14 cellular contexts compared by ENCODE assay signal in the genomic region with DNA sequence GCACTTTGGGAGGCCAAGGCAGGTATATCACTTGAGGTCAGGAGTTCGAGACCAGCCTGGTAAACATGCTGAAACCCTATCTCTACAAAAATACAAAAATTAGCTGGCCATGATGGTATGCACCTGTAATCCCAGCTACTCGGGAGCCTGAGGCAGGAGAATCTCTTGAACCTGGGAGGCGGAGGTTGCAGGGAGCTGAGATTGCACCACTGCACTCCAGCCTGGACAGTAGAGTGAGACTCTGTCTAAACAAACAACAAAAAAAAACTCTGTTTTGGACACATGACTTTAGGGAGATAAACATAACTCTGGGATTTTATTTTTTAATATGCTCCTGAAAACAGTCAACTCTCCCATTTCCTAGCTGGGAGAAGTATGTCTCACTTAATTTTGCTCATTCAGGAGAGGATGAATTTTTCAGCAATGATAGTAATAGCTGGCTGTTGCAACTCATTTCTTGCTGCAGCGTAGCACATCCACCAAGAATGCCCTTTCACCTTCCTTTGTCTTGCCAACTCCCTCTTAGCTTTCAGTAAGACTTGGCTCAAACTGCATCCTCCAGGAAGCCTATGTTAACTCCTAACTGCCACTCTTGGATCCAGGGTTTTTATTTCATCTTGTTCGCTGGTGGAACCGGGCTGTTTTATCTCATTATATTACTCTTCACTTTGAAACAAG. TPM values are rescaled to one million over a fixed set of nuclear protein-coding genes. Genes with fewer than 3 reads are reported as not detected.
DNase-seq lines count a peak whose midpoint lies in the region; ATAC-seq, FAIRE-seq and TF ChIP-seq lines count a peak whose summit lies in the region.
"Had no signal": no experiment of that assay in that cellular context is flagged by ENCODE, and none has a peak within 500 bp of the region (broad histone marks: within the 10 kb centered on the region; RNA-seq: fewer than 3 reads in every experiment).

No MANE protein-coding gene starts in this region.

- H3K4me1 ChIP-seq in A549, result peaks cover 73% of the 10 kb centered on the region

- no peak for TF ChIP-seq EP300 in A549 (IDR thresholded peaks at IDR 0.05)

- FAIRE-seq in A549 (lab: Jason Lieb, UNC), result no peak
- FAIRE-seq: bronchial epithelial cell, frontal cortex had no signal

- peaks cover 82% of the 10 kb centered on the region for H3K4me1 Mint-ChIP-seq in activated CD8-positive, alpha-beta T cell treated with anti-CD3 and anti-CD28 coated beads for 36 hours (ENCODE audit: low read depth)

- 87% methylated on average over 6 of the region's 6 CpGs for WGBS in A549 (ENCODE audit: missing lambda C conversion rate)

- TF ChIP-seq CTCF in A549 (IDR thresholded peaks at IDR 0.05), result no peak
- TF ChIP-seq CTCF in activated CD8-positive, alpha-beta T cell treated with anti-CD3 and anti-CD28 coated beads for 36 hours (IDR thresholded peaks at IDR 0.05), result no peak

- peaks cover 56% of the 10 kb centered on the region for H3K36me3 Mint-ChIP-seq in activated CD8-positive, alpha-beta T cell treated with anti-CD3 and anti-CD28 coated beads for 36 hours (ENCODE audit: low read depth)

- intact Hi-C loops in activated CD8-positive, alpha-beta T cell treated with anti-CD3 and anti-CD28 coated beads for 36 hours (cut with micrococcal nuclease), result no loop called here

- POLR2A ChIA-PET in A549 (lab: Yijun Ruan, JAX), result no interaction called here
- POLR2A ChIA-PET in activated CD8-positive, alpha-beta T cell treated with anti-CD3 and anti-CD28 coated beads for 36 hours (lab: Charles Lee), result interaction anchor here (0.8 to 1.5 kb wide), 2 partner anchors 18 to 41 kb away, joined by 3 read pairs; no protein-coding TSS in a partner anchor

- no peak for TF ChIP-seq POLR2A in A549 (IDR thresholded peaks at IDR 0.05; ENCODE audit: low read length)

- no peak overlapping the region for H3K4me3 Mint-ChIP-seq in activated CD8-positive, alpha-beta T cell treated with anti-CD3 and anti-CD28 coated beads for 36 hours

- CTCF ChIA-PET in A549 (lab: Yijun Ruan, JAX), result interaction anchor here (1.0 to 1.3 kb wide), 3 partner anchors 17 to 67 kb away, joined by 3 to 4 read pairs (median 4); no protein-coding TSS in a partner anchor
- CTCF ChIA-PET in activated CD8-positive, alpha-beta T cell treated with anti-CD3 and anti-CD28 coated beads for 36 hours (lab: Charles Lee), result interaction anchor here (0.7 to 1.8 kb wide), 4 partner anchors 9 to 90 kb away, joined by 3 to 12 read pairs (median 4); no protein-coding TSS in a partner anchor

- 0 out of 3 replicates have a peak overlapping the region, but pooled peaks have one; percentile 14 for H3K4me2 ChIP-seq in A549
- H3K4me2 ChIP-seq: smooth muscle cell had no signal

- no peak overlapping the region for H3K27ac ChIP-seq in A549

- no peak overlapping the region for H3K27ac Mint-ChIP-seq in activated CD8-positive, alpha-beta T cell treated with anti-CD3 and anti-CD28 coated beads for 36 hours

- H3K27me3 Mint-ChIP-seq in activated CD8-positive, alpha-beta T cell treated with anti-CD3 and anti-CD28 coated beads for 36 hours, result no peaks in the 10 kb centered on the region

- TF ChIP-seq RAD21 in A549 (conservative IDR thresholded peaks at IDR 0.05 in 1 of 2, IDR thresholded peaks at IDR 0.05 in 1 of 2), result no peak

- no peaks in the 10 kb centered on the region for H3K9me3 ChIP-seq in A549

- peaks cover 12% of the 10 kb centered on the region for H3K9me3 Mint-ChIP-seq in activated CD8-positive, alpha-beta T cell treated with anti-CD3 and anti-CD28 coated beads for 36 hours

- DNase-seq in A549 (ENCODE audit: low read depth in 1 of 2, low spot score in 1 of 2) (no peak), NCI-H2227 (lab: John Stamatoyannopoulos, UW; ENCODE audit: unreplicated experiment) (peak; percentile 42), mucosa of gallbladder (ENCODE audit: low spot score) (peak; percentile 54), NCI-H187 (lab: John Stamatoyannopoulos, UW) (no peak), NCI-H1436 treated with DMSO at 0.1 percent for 48 hours (lab: John Stamatoyannopoulos, UW) (no peak), AML-193 (lab: John Stamatoyannopoulos, UW) (no peak)
- DNase-seq in activated CD8-positive, alpha-beta T cell treated with anti-CD3 and anti-CD28 coated beads for 36 hours, result no peak
- DNase-seq: activated CD8-positive, alpha-beta memory T cell treated with anti-CD3 and anti-CD28 coated beads, Interleukin-2, amount 50 U/mL, for 48 hours; NCI-H2081 treated with DMSO at 0.1 percent for 48 hours; OCI-M1 had no signal

- no peak for ATAC-seq in A549
- ATAC-seq in esophagus mucosa, result peak; percentile 35
- ATAC-seq in activated CD8-positive, alpha-beta T cell treated with anti-CD3 and anti-CD28 coated beads for 36 hours, result no peak

- H3K4me3 ChIP-seq in A549, result no peak overlapping the region
- H3K4me3 ChIP-seq: smooth muscle cell had no signal

TF ChIP-seq in A549, 52 proteins besides CTCF, POLR2A, EP300 and RAD21:
- TF ChIP-seq TP53 (CRISPR knock-in tag; IDR thresholded peaks at IDR 0.05), result no peak
- no peak for TF ChIP-seq FOXS1 (CRISPR knock-in tag; IDR thresholded peaks at IDR 0.05)
- no peak for TF ChIP-seq CHD4 (IDR thresholded peaks at IDR 0.05; ENCODE audit: borderline replicate concordance)

RNA-seq across cellular contexts. Expression of gene TOP1, which starts 24.3 kb away (rescaled TPM):
- polyA plus RNA-seq in A549 (2011; rRNA removed) (20.8 and 28.3 TPM in 2 replicates), A549 (2017; fragmentation: RNase III; extraction: RNeasy Plus Mini Kit Qiagen cat#74134 plus additional on column Dnase treatment) (68.0 to 73.7 TPM (median 70.6 TPM) in 3 replicates)
- 6.5 and 6.9 TPM in 2 replicates for polyA plus RNA-seq in A549 (2012; cell fraction: cytosol; rRNA removed)
- 7.5 and 10.8 TPM in 2 replicates for polyA plus RNA-seq in A549 (2012; cell fraction: nucleus; rRNA removed)
- polyA minus RNA-seq in A549 (2011; rRNA and poly(A)+ RNA removed), result 13.2 and 15.6 TPM in 2 replicates
- total RNA-seq in esophagus mucosa (36.6 TPM), mucosa of gallbladder (83.2 TPM)
- total RNA-seq in activated CD8-positive, alpha-beta T cell treated with anti-CD3 and anti-CD28 coated beads for 36 hours, result 10 to 100 TPM; 81.0 to 81.1 TPM

Comparison
In these comparisons a context has a peak if more than half of its experiments do, and no peak if none do; other contexts are left out.
1. DNase-seq: peak in NCI-H2227 (single experiment) and mucosa of gallbladder (single experiment); none in A549 (0 of 2), NCI-H187 (0 of 2), activated CD8-positive, alpha-beta T cell treated with anti-CD3 and anti-CD28 coated beads for 36 hours (single experiment), NCI-H1436 treated with DMSO at 0.1 percent for 48 hours (single experiment) and AML-193 (0 of 2).